Comparison of ENCODE assay signal across 13 cellular contexts in genomic region chr16:4489030-4489429, GRCh38. TPM values are rescaled to one million over a fixed set of nuclear protein-coding genes. Genes with fewer than 3 reads are reported as not detected.
DNase-seq lines count a peak whose midpoint lies in the region; ATAC-seq and TF ChIP-seq lines count a peak whose summit lies in the region.
"Had no signal": no experiment of that assay in that cellular context is flagged by ENCODE, and none has a peak within 500 bp of the region (broad histone marks: within the 10 kb centered on the region; RNA-seq: fewer than 3 reads in every experiment).

No MANE protein-coding gene starts in this region.

- DNase-seq in activated naive CD4-positive, alpha-beta T cell treated with anti-CD3 and anti-CD28 coated beads, Interleukin-2, amount 10 ng/mL, durations not matched to agents 7 days and 5 days, result no peak
- no peak for DNase-seq in activated naive CD4-positive, alpha-beta T cell treated with Interleukin-2 at 50 U/mL for 16 hours
- no peak for DNase-seq in activated T-helper 2 cell treated with anti-CD3 and anti-CD28 coated beads, Interferon-gamma antibody, Interleukin-2, Interleukin-4, amounts not matched to agents 10 μg/mL and 5 μg/mL and 100 μg/mL, durations not matched to agents 14 hours and 24 hours and 36 hours (ENCODE audit: low spot score)
- DNase-seq in iris pigment epithelial cell (ENCODE audit: low read depth), result peak; percentile 90
- no peak for DNase-seq in transverse colon
- no peak for DNase-seq in CD1c-positive myeloid dendritic cell (ENCODE audit: extremely low spot score)
- DNase-seq in effector CD4-positive, alpha-beta T cell, result no peak
- DNase-seq: activated effector memory CD4-positive, alpha-beta T cell treated with anti-CD3 and anti-CD28 coated beads, Interleukin-2, amount 50 U/mL, for 16 hours; glutamatergic neuron; NCI-H1694 treated with DMSO at 0.1 percent for 48 hours; Right ventricle myocardium superior had no signal

- H3K36me3 Mint-ChIP-seq in activated naive CD4-positive, alpha-beta T cell treated with anti-CD3 and anti-CD28 coated beads, Interleukin-2, amount 10 ng/mL, durations not matched to agents 7 days and 5 days, result peaks cover 53% of the 10 kb centered on the region
- peaks cover 50% of the 10 kb centered on the region for H3K36me3 Mint-ChIP-seq in activated T-helper 2 cell treated with anti-CD3 and anti-CD28 coated beads, Interferon-gamma antibody, Interleukin-2, Interleukin-4, amounts not matched to agents 10 μg/mL and 5 μg/mL and 100 μg/mL, durations not matched to agents 14 hours and 24 hours and 36 hours (ENCODE audit: low read depth)

- in situ Hi-C loops in transverse colon (cut with MboI; ENCODE audit: low pct_ligation_motif_present in 1 of 4, low pct_unique_long_range_greater_than_20kb in 1 of 4, low sequenced_read_pairs in 3 of 4), result no loop called here

- H3K4me3 Mint-ChIP-seq in activated naive CD4-positive, alpha-beta T cell treated with anti-CD3 and anti-CD28 coated beads, Interleukin-2, amount 10 ng/mL, durations not matched to agents 7 days and 5 days, result peak overlapping the region; percentile 64
- H3K4me3 Mint-ChIP-seq in activated T-helper 2 cell treated with anti-CD3 and anti-CD28 coated beads, Interferon-gamma antibody, Interleukin-2, Interleukin-4, amounts not matched to agents 10 μg/mL and 5 μg/mL and 100 μg/mL, durations not matched to agents 14 hours and 24 hours and 36 hours (ENCODE audit: low read depth), result no peak overlapping the region
- H3K4me3 Mint-ChIP-seq: stimulated activated memory B cell treated with anti-CD40 and anti-IgM and Interleukin-4, amounts not matched to agents 10 μg/mL and 1 μg/mL and 100 μg/mL, for 72 hours had no signal

- TF ChIP-seq POLR2A in transverse colon (IDR thresholded peaks at IDR 0.05), result no peak

- no peaks in the 10 kb centered on the region for H3K27me3 ChIP-seq in transverse colon

- CTCF ChIA-PET in activated naive CD4-positive, alpha-beta T cell treated with anti-CD3 and anti-CD28 coated beads, Interleukin-2, amount 10 ng/mL, durations not matched to agents 7 days and 5 days (lab: Charles Lee), result interaction anchor here (5.3 kb wide), 1 partner anchor 17 kb away, joined by 27 read pairs; no protein-coding TSS in a partner anchor

- peaks cover 73% of the 10 kb centered on the region for H3K4me1 Mint-ChIP-seq in activated naive CD4-positive, alpha-beta T cell treated with anti-CD3 and anti-CD28 coated beads, Interleukin-2, amount 10 ng/mL, durations not matched to agents 7 days and 5 days
- peaks cover 32% of the 10 kb centered on the region for H3K4me1 Mint-ChIP-seq in activated T-helper 2 cell treated with anti-CD3 and anti-CD28 coated beads, Interferon-gamma antibody, Interleukin-2, Interleukin-4, amounts not matched to agents 10 μg/mL and 5 μg/mL and 100 μg/mL, durations not matched to agents 14 hours and 24 hours and 36 hours (ENCODE audit: low read depth)

- no peak for ATAC-seq in HG02678 (IDR thresholded peaks at IDR 0.05; ENCODE audit: unreplicated experiment)
- ATAC-seq: stimulated activated memory B cell treated with anti-CD40 and anti-IgM and Interleukin-4, amounts not matched to agents 10 μg/mL and 1 μg/mL and 100 μg/mL, for 72 hours had no signal

- intact Hi-C loops in activated T-helper 2 cell treated with anti-CD3 and anti-CD28 coated beads, Interferon-gamma antibody, Interleukin-2, Interleukin-4, amounts not matched to agents 10 μg/mL and 5 μg/mL and 100 μg/mL, durations not matched to agents 14 hours and 24 hours and 36 hours (cut with micrococcal nuclease), result loop anchor here (1.0 kb wide), 1 partner anchor 8 kb away; no protein-coding TSS in a partner anchor
- intact Hi-C loops in transverse colon (cut with DNase I; ENCODE audit: low total_unique reads), result no loop called here

- no peaks in the 10 kb centered on the region for H3K9me3 ChIP-seq in transverse colon

- no peaks in the 10 kb centered on the region for H3K27me3 Mint-ChIP-seq in activated naive CD4-positive, alpha-beta T cell treated with anti-CD3 and anti-CD28 coated beads, Interleukin-2, amount 10 ng/mL, durations not matched to agents 7 days and 5 days
- no peaks in the 10 kb centered on the region for H3K27me3 Mint-ChIP-seq in activated T-helper 2 cell treated with anti-CD3 and anti-CD28 coated beads, Interferon-gamma antibody, Interleukin-2, Interleukin-4, amounts not matched to agents 10 μg/mL and 5 μg/mL and 100 μg/mL, durations not matched to agents 14 hours and 24 hours and 36 hours (ENCODE audit: low read depth)
- H3K27me3 Mint-ChIP-seq: stimulated activated memory B cell treated with anti-CD40 and anti-IgM and Interleukin-4, amounts not matched to agents 10 μg/mL and 1 μg/mL and 100 μg/mL, for 72 hours had no signal

- TF ChIP-seq EP300 in transverse colon (IDR thresholded peaks at IDR 0.05; ENCODE audit: low read depth), result no peak

- peak overlapping the region; percentile 96 for H3K27ac Mint-ChIP-seq in activated naive CD4-positive, alpha-beta T cell treated with anti-CD3 and anti-CD28 coated beads, Interleukin-2, amount 10 ng/mL, durations not matched to agents 7 days and 5 days
- peak overlapping the region; percentile 75 for H3K27ac Mint-ChIP-seq in activated T-helper 2 cell treated with anti-CD3 and anti-CD28 coated beads, Interferon-gamma antibody, Interleukin-2, Interleukin-4, amounts not matched to agents 10 μg/mL and 5 μg/mL and 100 μg/mL, durations not matched to agents 14 hours and 24 hours and 36 hours
- H3K27ac Mint-ChIP-seq: stimulated activated memory B cell treated with anti-CD40 and anti-IgM and Interleukin-4, amounts not matched to agents 10 μg/mL and 1 μg/mL and 100 μg/mL, for 72 hours had no signal

- WGBS in transverse colon (ENCODE audit: low coverage in 1 of 2), 2 donors, result 93 to 98% methylated on average over 5 of the region's 5 CpGs

- peaks cover 0 to 9% (median 0%) of the 10 kb centered on the region in 4 donors for H3K4me1 ChIP-seq in transverse colon

- H3K27ac ChIP-seq in transverse colon, result peak overlapping the region in 3 of 4 donors; percentile 41 to 49 (median 44)

- H3K9me3 Mint-ChIP-seq in activated naive CD4-positive, alpha-beta T cell treated with anti-CD3 and anti-CD28 coated beads, Interleukin-2, amount 10 ng/mL, durations not matched to agents 7 days and 5 days, result no peaks in the 10 kb centered on the region
- H3K9me3 Mint-ChIP-seq in activated T-helper 2 cell treated with anti-CD3 and anti-CD28 coated beads, Interferon-gamma antibody, Interleukin-2, Interleukin-4, amounts not matched to agents 10 μg/mL and 5 μg/mL and 100 μg/mL, durations not matched to agents 14 hours and 24 hours and 36 hours, result no peaks in the 10 kb centered on the region
- H3K9me3 Mint-ChIP-seq: stimulated activated memory B cell treated with anti-CD40 and anti-IgM and Interleukin-4, amounts not matched to agents 10 μg/mL and 1 μg/mL and 100 μg/mL, for 72 hours had no signal

- peaks cover 0 to 15% (median 0%) of the 10 kb centered on the region in 4 donors for H3K36me3 ChIP-seq in transverse colon

- no peak overlapping the region for H3K4me3 ChIP-seq in transverse colon

- TF ChIP-seq CTCF in transverse colon (IDR thresholded peaks at IDR 0.05), result no peak

RNA-seq across cellular contexts. Expression of gene HMOX2, which starts 12.8 kb away (rescaled TPM):
- total RNA-seq in activated T-helper 2 cell treated with anti-CD3 and anti-CD28 coated beads, Interferon-gamma antibody, Interleukin-2, Interleukin-4, amounts not matched to agents 10 μg/mL and 5 μg/mL and 100 μg/mL, durations not matched to agents 14 hours and 24 hours and 36 hours, result 70.2 and 75.2 TPM in 2 replicates
- total RNA-seq in transverse colon, result 100 to 1,000 TPM in 1 of 4 donors, 10 to 100 TPM in 3; 46.4 to 495 (median 55.7) TPM

RNA-seq across cellular contexts. Expression of gene NMRAL1, which starts 14.6 kb away (rescaled TPM):
- 30.7 and 35.2 TPM in 2 replicates for total RNA-seq in activated T-helper 2 cell treated with anti-CD3 and anti-CD28 coated beads, Interferon-gamma antibody, Interleukin-2, Interleukin-4, amounts not matched to agents 10 μg/mL and 5 μg/mL and 100 μg/mL, durations not matched to agents 14 hours and 24 hours and 36 hours
- 10 to 100 TPM; 46.0 to 75.9 (median 66.6) TPM for total RNA-seq in transverse colon

RNA-seq across cellular contexts. Expression of gene CDIP1, which starts 49.5 kb away (rescaled TPM):
- 46.0 and 47.9 TPM in 2 replicates for total RNA-seq in activated T-helper 2 cell treated with anti-CD3 and anti-CD28 coated beads, Interferon-gamma antibody, Interleukin-2, Interleukin-4, amounts not matched to agents 10 μg/mL and 5 μg/mL and 100 μg/mL, durations not matched to agents 14 hours and 24 hours and 36 hours
- total RNA-seq in transverse colon, result 10 to 100 TPM in 3 of 4 donors, 1 to 10 TPM in 1; 8.8 to 29.5 (median 19.0) TPM
